In genomic region chr22:21624880-21625791, GRCh38 we compare ENCODE assay signal across 9 cellular contexts. TPM values are rescaled to one million over a fixed set of nuclear protein-coding genes. Genes with fewer than 3 reads are reported as not detected.
DNase-seq lines count a peak whose midpoint lies in the region; ATAC-seq and TF ChIP-seq lines count a peak whose summit lies in the region.
"Had no signal": no experiment of that assay in that cellular context is flagged by ENCODE, and none has a peak within 500 bp of the region (broad histone marks: within the 10 kb centered on the region; RNA-seq: fewer than 3 reads in every experiment).

No MANE protein-coding gene starts in this region.

- peaks cover 86% of the 10 kb centered on the region for H3K79me2 ChIP-seq in mammary epithelial cell (ENCODE audit: insufficient read depth, low read length)

- 89% methylated on average over 12 of the region's 12 CpGs for WGBS in mammary epithelial cell (ENCODE audit: low coverage, missing lambda C conversion rate)

- no peaks in the 10 kb centered on the region for H3K9me3 ChIP-seq in HUES48 (ENCODE audit: control insufficient read depth, insufficient read depth, low read length)
- H3K9me3 ChIP-seq in mammary epithelial cell (replicated peaks; ENCODE audit: insufficient read depth, low read length), result no peaks in the 10 kb centered on the region

- no peaks in the 10 kb centered on the region for H3K27me3 ChIP-seq in HUES48 (ENCODE audit: control insufficient read depth, insufficient read depth, low read length)
- no peaks in the 10 kb centered on the region for H3K27me3 ChIP-seq in mammary epithelial cell (ENCODE audit: insufficient read depth, low read length)

- no peak for ATAC-seq in activated T-helper 17 cell treated with anti-CD3 and anti-CD28 coated beads, Interleukin-2, amount 50 U/mL, for 72 hours (replicated peaks)

- no peak overlapping the region for H3K4me3 ChIP-seq in HUES48 (ENCODE audit: low read depth, low read length)
- no peak overlapping the region for H3K4me3 ChIP-seq in mammary epithelial cell (replicated peaks in 1 of 3; ENCODE audit: insufficient read depth in 1 of 3, low read depth in 2 of 3, low read length in 3 of 3)

- in situ Hi-C loops in mammary epithelial cell (cut with MboI; ENCODE audit: low sequenced_read_pairs in 2 of 2), result loop anchor here in 1 of 2 donors (5.0 kb wide), 1 partner anchor 48 kb away; no protein-coding TSS in a partner anchor

- H3K9ac ChIP-seq in HUES48 (ENCODE audit: low read depth, low read length), result no peak overlapping the region
- no peak overlapping the region for H3K9ac ChIP-seq in mammary epithelial cell (ENCODE audit: insufficient read depth, low read length)

- dilution Hi-C loops in mammary epithelial cell (cut with HindIII; ENCODE audit: low sequenced_read_pairs), result no loop called here

- TF ChIP-seq CTCF in osteocyte (IDR thresholded peaks at IDR 0.05), result no peak
- no peak for TF ChIP-seq CTCF in mammary epithelial cell (conservative IDR thresholded peaks at IDR 0.05 in 1 of 2, IDR thresholded peaks at IDR 0.05 in 1 of 2; ENCODE audit: extremely low read depth in 1 of 2, insufficient read depth in 1 of 2, low read depth in 1 of 2, low read length in 2 of 2)

- CTCF ChIA-PET in mammary epithelial cell (lab: Charles Lee; ENCODE audit: low non-redundant PET), result no interaction called here

- H2AFZ ChIP-seq in mammary epithelial cell (ENCODE audit: low read depth, low read length), result no peak overlapping the region

- peak overlapping the region; percentile 31 for H3K27ac ChIP-seq in HUES48 (ENCODE audit: low read depth, low read length)
- no peak overlapping the region for H3K27ac ChIP-seq in mammary epithelial cell (ENCODE audit: insufficient read depth, low read depth, low read length)

- no peak for DNase-seq in T-helper 1 cell
- DNase-seq in osteocyte (ENCODE audit: extremely low spot score, unreplicated experiment), result no peak
- no peak for DNase-seq in RKO (ENCODE audit: low spot score)
- DNase-seq in mammary epithelial cell, result no peak
- no peak for DNase-seq in activated CD8-positive, alpha-beta memory T cell treated with anti-CD3 and anti-CD28 coated beads, Interleukin-2, amount 50 U/mL, for 4 hours
- DNase-seq: occipital lobe had no signal

- H3K27me3 Mint-ChIP-seq in T-helper 1 cell treated with Interleukin-12 subunit alpha and Interleukin-12 subunit beta and Interleukin-4 antibody, amounts not matched to agents 30 μg/mL and 1 μg/mL, for 36 hours (ENCODE audit: low read depth), result no peaks in the 10 kb centered on the region
- H3K27me3 Mint-ChIP-seq in activated T-helper 17 cell treated with anti-CD3 and anti-CD28 coated beads, Interleukin-2, amount 50 U/mL, for 72 hours, result no peaks in the 10 kb centered on the region
- H3K27me3 Mint-ChIP-seq in osteocyte (ENCODE audit: unreplicated experiment), result no peaks in the 10 kb centered on the region

- peak overlapping the region; percentile 77 for H3K27ac Mint-ChIP-seq in T-helper 1 cell treated with Interleukin-12 subunit alpha and Interleukin-12 subunit beta and Interleukin-4 antibody, amounts not matched to agents 30 μg/mL and 1 μg/mL, for 36 hours
- peak overlapping the region; percentile 64 for H3K27ac Mint-ChIP-seq in activated T-helper 17 cell treated with anti-CD3 and anti-CD28 coated beads, Interleukin-2, amount 50 U/mL, for 72 hours
- H3K27ac Mint-ChIP-seq in osteocyte (ENCODE audit: unreplicated experiment), result peak overlapping the region; percentile 70

- H4K20me1 ChIP-seq in mammary epithelial cell (ENCODE audit: insufficient read depth, low read length), result peaks cover 3% of the 10 kb centered on the region

- no TSS peak for BruUV-seq in mammary epithelial cell (replicated peaks; lab: Mats Ljungman, UMichigan)

- H3K4me2 ChIP-seq in mammary epithelial cell (ENCODE audit: insufficient read depth, low read depth, low read length), result no peak overlapping the region

- H3K36me3 Mint-ChIP-seq in T-helper 1 cell treated with Interleukin-12 subunit alpha and Interleukin-12 subunit beta and Interleukin-4 antibody, amounts not matched to agents 30 μg/mL and 1 μg/mL, for 36 hours (ENCODE audit: low read depth), result peaks cover 26% of the 10 kb centered on the region
- H3K36me3 Mint-ChIP-seq in activated T-helper 17 cell treated with anti-CD3 and anti-CD28 coated beads, Interleukin-2, amount 50 U/mL, for 72 hours (ENCODE audit: low read depth), result peaks cover 75% of the 10 kb centered on the region
- peaks cover 14% of the 10 kb centered on the region for H3K36me3 Mint-ChIP-seq in osteocyte (ENCODE audit: unreplicated experiment)

- intact Hi-C loops in mammary epithelial cell (cut with micrococcal nuclease), result no loop called here

- no peaks in the 10 kb centered on the region for H3K9me3 Mint-ChIP-seq in T-helper 1 cell treated with Interleukin-12 subunit alpha and Interleukin-12 subunit beta and Interleukin-4 antibody, amounts not matched to agents 30 μg/mL and 1 μg/mL, for 36 hours
- H3K9me3 Mint-ChIP-seq in activated T-helper 17 cell treated with anti-CD3 and anti-CD28 coated beads, Interleukin-2, amount 50 U/mL, for 72 hours, result no peaks in the 10 kb centered on the region
- H3K9me3 Mint-ChIP-seq in osteocyte (ENCODE audit: unreplicated experiment), result no peaks in the 10 kb centered on the region

- no peak overlapping the region for H3K4me3 Mint-ChIP-seq in T-helper 1 cell treated with Interleukin-12 subunit alpha and Interleukin-12 subunit beta and Interleukin-4 antibody, amounts not matched to agents 30 μg/mL and 1 μg/mL, for 36 hours
- H3K4me3 Mint-ChIP-seq in activated T-helper 17 cell treated with anti-CD3 and anti-CD28 coated beads, Interleukin-2, amount 50 U/mL, for 72 hours, result no peak overlapping the region
- H3K4me3 Mint-ChIP-seq in osteocyte (ENCODE audit: unreplicated experiment), result no peak overlapping the region

- H3K4me1 ChIP-seq in HUES48 (ENCODE audit: control insufficient read depth, insufficient read depth, low read length) (no peaks in the 10 kb centered on the region), mammary epithelial cell (ENCODE audit: insufficient read depth, low read length) (peaks cover 12% of the 10 kb centered on the region)

- H3K36me3 ChIP-seq in HUES48 (ENCODE audit: control insufficient read depth, insufficient read depth, low read length), result peaks cover 37% of the 10 kb centered on the region
- H3K36me3 ChIP-seq in mammary epithelial cell (ENCODE audit: insufficient read depth, low read length), result peaks cover 4% of the 10 kb centered on the region

- H3K4me1 Mint-ChIP-seq in T-helper 1 cell treated with Interleukin-12 subunit alpha and Interleukin-12 subunit beta and Interleukin-4 antibody, amounts not matched to agents 30 μg/mL and 1 μg/mL, for 36 hours (ENCODE audit: low read depth), result peaks cover 22% of the 10 kb centered on the region
- peaks cover 18% of the 10 kb centered on the region for H3K4me1 Mint-ChIP-seq in activated T-helper 17 cell treated with anti-CD3 and anti-CD28 coated beads, Interleukin-2, amount 50 U/mL, for 72 hours
- H3K4me1 Mint-ChIP-seq in osteocyte (ENCODE audit: unreplicated experiment), result peaks cover 40% of the 10 kb centered on the region

RNA-seq across cellular contexts. Expression of gene YDJC, which starts 4.7 kb away (rescaled TPM):
- total RNA-seq in activated T-helper 17 cell treated with anti-CD3 and anti-CD28 coated beads, Interleukin-2, amount 50 U/mL, for 72 hours, result 10 to 100 TPM; 28.9 to 56.6 TPM
- total RNA-seq in osteocyte, result 15.7 and 15.9 TPM in 2 replicates
- 10 to 100 TPM; 33.8 to 47.6 TPM for total RNA-seq in mammary epithelial cell
- 41.1 TPM for polyA plus RNA-seq in mammary epithelial cell
- 29.9 TPM for polyA minus RNA-seq in mammary epithelial cell

RNA-seq across cellular contexts. Expression of gene CCDC116, which starts 7.4 kb away (rescaled TPM):
- under 1 TPM; 0.29 to 0.37 TPM for total RNA-seq in activated T-helper 17 cell treated with anti-CD3 and anti-CD28 coated beads, Interleukin-2, amount 50 U/mL, for 72 hours
- 0.59 and 0.78 TPM in 2 replicates for total RNA-seq in osteocyte
- under 1 TPM; 0.17 to 0.31 TPM for total RNA-seq in mammary epithelial cell
- polyA plus RNA-seq in mammary epithelial cell, result 0.03 TPM
- polyA minus RNA-seq in mammary epithelial cell, result not detected

RNA-seq across cellular contexts. Expression of gene SDF2L1, which starts 17.0 kb away (rescaled TPM):
- 10 to 100 TPM; 15.3 to 48.5 TPM for total RNA-seq in activated T-helper 17 cell treated with anti-CD3 and anti-CD28 coated beads, Interleukin-2, amount 50 U/mL, for 72 hours
- total RNA-seq in osteocyte (20.7 and 23.2 TPM in 2 replicates), mammary epithelial cell (10 to 100 TPM; 13.3 to 52.0 TPM)
- 56.2 TPM for polyA plus RNA-seq in mammary epithelial cell
- 14.6 TPM for polyA minus RNA-seq in mammary epithelial cell

RNA-seq across cellular contexts. Expression of gene PPIL2, which starts 40.7 kb away (rescaled TPM):
- total RNA-seq in activated T-helper 17 cell treated with anti-CD3 and anti-CD28 coated beads, Interleukin-2, amount 50 U/mL, for 72 hours, result 10 to 100 TPM; 37.0 to 50.0 TPM
- total RNA-seq in osteocyte (44.5 and 49.5 TPM in 2 replicates), mammary epithelial cell (10 to 100 TPM; 18.2 to 35.2 TPM)
- 21.8 TPM for polyA plus RNA-seq in mammary epithelial cell
- 35.6 TPM for polyA minus RNA-seq in mammary epithelial cell

RNA-seq across cellular contexts. Expression of gene UBE2L3, which starts 57.6 kb away (rescaled TPM):
- total RNA-seq in activated T-helper 17 cell treated with anti-CD3 and anti-CD28 coated beads, Interleukin-2, amount 50 U/mL, for 72 hours, result 10 to 100 TPM; 36.6 to 78.9 TPM
- total RNA-seq in osteocyte (57.1 and 57.9 TPM in 2 replicates), mammary epithelial cell (10 to 100 TPM; 37.5 to 60.1 TPM)
- polyA plus RNA-seq in mammary epithelial cell, result 57.5 TPM
- 29.6 TPM for polyA minus RNA-seq in mammary epithelial cell
